In genomic region chr3:10981031-10981430, GRCh38 we compare ENCODE assay signal across 8 cellular contexts. TPM values are rescaled to one million over a fixed set of nuclear protein-coding genes. Genes with fewer than 3 reads are reported as not detected.
"Had no signal": no experiment of that assay in that cellular context is flagged by ENCODE, and none has a peak within 500 bp of the region (broad histone marks: within the 10 kb centered on the region; RNA-seq: fewer than 3 reads in every experiment).

No MANE protein-coding gene starts in this region.

- H3K27ac ChIP-seq: HL-60 had no signal

- H3K4me3 ChIP-seq: K562 had no signal

- DNase-seq: IMR-90, KBM-7 had no signal

RNA-seq across cellular contexts. Expression of gene SLC6A1, which starts 11.5 kb away (rescaled TPM):
- total RNA-seq: HepG2, HT-29, HT1080, IMR-90, K562 had no signal
- polyA plus RNA-seq: HepG2, IgD-negative memory B cell, K562 had no signal
